ENCODE assay signal across 1 cellular context in the genomic region with DNA sequence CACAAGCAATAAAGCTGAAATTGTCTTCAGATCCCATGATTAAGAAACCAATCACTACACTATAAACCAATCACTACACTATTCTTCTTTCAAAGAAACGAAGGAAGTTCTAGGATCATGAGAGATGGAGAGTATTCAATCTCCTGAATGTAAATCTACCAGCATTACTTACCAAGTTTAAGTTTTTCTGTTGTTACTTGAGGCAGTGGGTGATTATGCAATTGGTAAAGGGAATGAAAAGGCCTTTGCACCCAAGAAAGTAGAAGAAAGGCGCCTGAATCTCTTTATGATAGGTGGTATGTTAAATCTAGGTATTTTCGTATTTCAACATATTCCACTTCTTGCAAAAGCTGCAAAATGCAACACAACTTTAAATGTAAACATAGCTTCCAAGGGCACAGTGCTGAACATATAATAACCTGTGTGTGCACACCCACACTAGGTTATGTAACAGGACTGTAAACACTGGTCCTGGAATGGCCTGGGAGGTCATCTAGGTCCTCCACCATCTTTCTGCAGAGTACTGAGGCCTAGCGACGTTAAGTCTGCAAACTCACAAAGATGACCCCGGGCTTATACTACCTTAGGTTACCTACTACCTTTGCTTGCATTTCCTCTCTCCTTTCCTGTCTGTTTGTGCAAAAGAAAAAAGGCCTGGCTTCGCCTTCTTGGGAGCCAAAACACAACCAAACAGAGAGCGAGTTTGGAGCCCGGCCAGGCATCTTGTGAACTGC.
TF ChIP-seq lines count a peak whose summit lies in the region.

No MANE protein-coding gene starts in this region.

TF ChIP-seq in HepG2, 621 proteins besides CTCF, POLR2A, EP300 and RAD21 (continued from another document and continues in another):
- TF ChIP-seq, protein P1, sequence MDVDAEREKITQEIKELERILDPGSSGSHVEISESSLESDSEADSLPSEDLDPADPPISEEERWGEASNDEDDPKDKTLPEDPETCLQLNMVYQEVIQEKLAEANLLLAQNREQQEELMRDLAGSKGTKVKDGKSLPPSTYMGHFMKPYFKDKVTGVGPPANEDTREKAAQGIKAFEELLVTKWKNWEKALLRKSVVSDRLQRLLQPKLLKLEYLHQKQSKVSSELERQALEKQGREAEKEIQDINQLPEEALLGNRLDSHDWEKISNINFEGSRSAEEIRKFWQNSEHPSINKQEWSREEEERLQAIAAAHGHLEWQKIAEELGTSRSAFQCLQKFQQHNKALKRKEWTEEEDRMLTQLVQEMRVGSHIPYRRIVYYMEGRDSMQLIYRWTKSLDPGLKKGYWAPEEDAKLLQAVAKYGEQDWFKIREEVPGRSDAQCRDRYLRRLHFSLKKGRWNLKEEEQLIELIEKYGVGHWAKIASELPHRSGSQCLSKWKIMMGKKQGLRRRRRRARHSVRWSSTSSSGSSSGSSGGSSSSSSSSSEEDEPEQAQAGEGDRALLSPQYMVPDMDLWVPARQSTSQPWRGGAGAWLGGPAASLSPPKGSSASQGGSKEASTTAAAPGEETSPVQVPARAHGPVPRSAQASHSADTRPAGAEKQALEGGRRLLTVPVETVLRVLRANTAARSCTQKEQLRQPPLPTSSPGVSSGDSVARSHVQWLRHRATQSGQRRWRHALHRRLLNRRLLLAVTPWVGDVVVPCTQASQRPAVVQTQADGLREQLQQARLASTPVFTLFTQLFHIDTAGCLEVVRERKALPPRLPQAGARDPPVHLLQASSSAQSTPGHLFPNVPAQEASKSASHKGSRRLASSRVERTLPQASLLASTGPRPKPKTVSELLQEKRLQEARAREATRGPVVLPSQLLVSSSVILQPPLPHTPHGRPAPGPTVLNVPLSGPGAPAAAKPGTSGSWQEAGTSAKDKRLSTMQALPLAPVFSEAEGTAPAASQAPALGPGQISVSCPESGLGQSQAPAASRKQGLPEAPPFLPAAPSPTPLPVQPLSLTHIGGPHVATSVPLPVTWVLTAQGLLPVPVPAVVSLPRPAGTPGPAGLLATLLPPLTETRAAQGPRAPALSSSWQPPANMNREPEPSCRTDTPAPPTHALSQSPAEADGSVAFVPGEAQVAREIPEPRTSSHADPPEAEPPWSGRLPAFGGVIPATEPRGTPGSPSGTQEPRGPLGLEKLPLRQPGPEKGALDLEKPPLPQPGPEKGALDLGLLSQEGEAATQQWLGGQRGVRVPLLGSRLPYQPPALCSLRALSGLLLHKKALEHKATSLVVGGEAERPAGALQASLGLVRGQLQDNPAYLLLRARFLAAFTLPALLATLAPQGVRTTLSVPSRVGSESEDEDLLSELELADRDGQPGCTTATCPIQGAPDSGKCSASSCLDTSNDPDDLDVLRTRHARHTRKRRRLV (CRISPR knock-in tag; IDR thresholded peaks at IDR 0.05), result peak; percentile 69; the same call in 1 of the 2 replicates
- TF ChIP-seq KLF15 (CRISPR knock-in tag; IDR thresholded peaks at IDR 0.05; ENCODE audit: borderline replicate concordance) (no peak), SKIL (CRISPR knock-in tag; IDR thresholded peaks at IDR 0.05; ENCODE audit: borderline replicate concordance) (peak; percentile 80), MLX (CRISPR knock-in tag; IDR thresholded peaks at IDR 0.05) (peak; percentile 61; the same call in 1 of the 2 replicates), ZBTB26 (CRISPR knock-in tag; IDR thresholded peaks at IDR 0.05; ENCODE audit: borderline replicate concordance) (no peak), JDP2 (CRISPR knock-in tag; IDR thresholded peaks at IDR 0.05; ENCODE audit: borderline replicate concordance) (no peak), CEBPB (IDR thresholded peaks at IDR 0.05; ENCODE audit: borderline replicate concordance, low read depth, low read length) (peak; percentile 89), SP5 (CRISPR knock-in tag; IDR thresholded peaks at IDR 0.05; ENCODE audit: borderline replicate concordance, low read depth) (0 out of 2 replicates have a peak, but pooled peaks have one; percentile 43), HDAC6 (IDR thresholded peaks at IDR 0.05; ENCODE audit: low read depth, low read length) (no peak), ZNF570 (CRISPR knock-in tag; IDR thresholded peaks at IDR 0.05; ENCODE audit: borderline replicate concordance) (no peak), ARHGAP35 (CRISPR knock-in tag; IDR thresholded peaks at IDR 0.05; ENCODE audit: borderline replicate concordance) (no peak), ZNF234 (CRISPR knock-in tag; conservative IDR thresholded peaks at IDR 0.05) (no peak), ZIK1 (CRISPR knock-in tag; IDR thresholded peaks at IDR 0.05; ENCODE audit: borderline replicate concordance, low read depth) (no peak), SAP130 (CRISPR knock-in tag; IDR thresholded peaks at IDR 0.05; ENCODE audit: low read depth) (peak; percentile 84), SIN3A (IDR thresholded peaks at IDR 0.05; ENCODE audit: borderline replicate concordance, low read depth, low read length) (0 out of 2 replicates have a peak, but pooled peaks have one; percentile 48), ZNF430 (CRISPR knock-in tag; IDR thresholded peaks at IDR 0.05) (peak; percentile 89), STAT6 (CRISPR knock-in tag; IDR thresholded peaks at IDR 0.05; ENCODE audit: borderline replicate concordance) (no peak), ZNF7 (CRISPR knock-in tag; IDR thresholded peaks at IDR 0.05) (peak; percentile 53; the same call in 1 of the 2 replicates), PAX8 (CRISPR knock-in tag; IDR thresholded peaks at IDR 0.05; ENCODE audit: borderline replicate concordance) (no peak), MXD4 (CRISPR knock-in tag; IDR thresholded peaks at IDR 0.05) (no peak; the same call in none of the 2 replicates), TOE1 (CRISPR knock-in tag; IDR thresholded peaks at IDR 0.05) (0 out of 2 replicates have a peak, but pooled peaks have one; percentile 39), ZNF652 (CRISPR knock-in tag; IDR thresholded peaks at IDR 0.05; ENCODE audit: borderline replicate concordance, low read depth) (peak; percentile 33; the same call in 1 of the 2 replicates), MZF1 (CRISPR knock-in tag; IDR thresholded peaks at IDR 0.05; ENCODE audit: borderline replicate concordance) (no peak), ATRX (CRISPR knock-in tag; IDR thresholded peaks at IDR 0.05; ENCODE audit: borderline replicate concordance) (no peak), SALL2 (CRISPR knock-in tag; IDR thresholded peaks at IDR 0.05) (no peak)
- TF ChIP-seq, protein P2, sequence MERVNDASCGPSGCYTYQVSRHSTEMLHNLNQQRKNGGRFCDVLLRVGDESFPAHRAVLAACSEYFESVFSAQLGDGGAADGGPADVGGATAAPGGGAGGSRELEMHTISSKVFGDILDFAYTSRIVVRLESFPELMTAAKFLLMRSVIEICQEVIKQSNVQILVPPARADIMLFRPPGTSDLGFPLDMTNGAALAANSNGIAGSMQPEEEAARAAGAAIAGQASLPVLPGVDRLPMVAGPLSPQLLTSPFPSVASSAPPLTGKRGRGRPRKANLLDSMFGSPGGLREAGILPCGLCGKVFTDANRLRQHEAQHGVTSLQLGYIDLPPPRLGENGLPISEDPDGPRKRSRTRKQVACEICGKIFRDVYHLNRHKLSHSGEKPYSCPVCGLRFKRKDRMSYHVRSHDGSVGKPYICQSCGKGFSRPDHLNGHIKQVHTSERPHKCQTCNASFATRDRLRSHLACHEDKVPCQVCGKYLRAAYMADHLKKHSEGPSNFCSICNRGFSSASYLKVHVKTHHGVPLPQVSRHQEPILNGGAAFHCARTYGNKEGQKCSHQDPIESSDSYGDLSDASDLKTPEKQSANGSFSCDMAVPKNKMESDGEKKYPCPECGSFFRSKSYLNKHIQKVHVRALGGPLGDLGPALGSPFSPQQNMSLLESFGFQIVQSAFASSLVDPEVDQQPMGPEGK (CRISPR knock-in tag; IDR thresholded peaks at IDR 0.05), result peak; percentile 73; the same call in 1 of the 2 replicates
- TF ChIP-seq, protein P3, sequence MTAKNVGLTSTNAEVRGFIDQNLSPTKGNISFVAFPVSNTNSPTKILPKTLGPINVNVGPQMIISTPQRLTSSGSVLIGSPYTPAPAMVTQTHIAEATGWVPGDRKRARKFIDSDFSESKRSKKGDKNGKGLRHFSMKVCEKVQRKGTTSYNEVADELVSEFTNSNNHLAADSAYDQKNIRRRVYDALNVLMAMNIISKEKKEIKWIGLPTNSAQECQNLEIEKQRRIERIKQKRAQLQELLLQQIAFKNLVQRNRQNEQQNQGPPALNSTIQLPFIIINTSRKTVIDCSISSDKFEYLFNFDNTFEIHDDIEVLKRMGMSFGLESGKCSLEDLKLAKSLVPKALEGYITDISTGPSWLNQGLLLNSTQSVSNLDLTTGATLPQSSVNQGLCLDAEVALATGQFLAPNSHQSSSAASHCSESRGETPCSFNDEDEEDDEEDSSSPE (CRISPR knock-in tag; IDR thresholded peaks at IDR 0.05), result no peak; the same call in 1 of the 2 replicates
- TF ChIP-seq, protein P4, sequence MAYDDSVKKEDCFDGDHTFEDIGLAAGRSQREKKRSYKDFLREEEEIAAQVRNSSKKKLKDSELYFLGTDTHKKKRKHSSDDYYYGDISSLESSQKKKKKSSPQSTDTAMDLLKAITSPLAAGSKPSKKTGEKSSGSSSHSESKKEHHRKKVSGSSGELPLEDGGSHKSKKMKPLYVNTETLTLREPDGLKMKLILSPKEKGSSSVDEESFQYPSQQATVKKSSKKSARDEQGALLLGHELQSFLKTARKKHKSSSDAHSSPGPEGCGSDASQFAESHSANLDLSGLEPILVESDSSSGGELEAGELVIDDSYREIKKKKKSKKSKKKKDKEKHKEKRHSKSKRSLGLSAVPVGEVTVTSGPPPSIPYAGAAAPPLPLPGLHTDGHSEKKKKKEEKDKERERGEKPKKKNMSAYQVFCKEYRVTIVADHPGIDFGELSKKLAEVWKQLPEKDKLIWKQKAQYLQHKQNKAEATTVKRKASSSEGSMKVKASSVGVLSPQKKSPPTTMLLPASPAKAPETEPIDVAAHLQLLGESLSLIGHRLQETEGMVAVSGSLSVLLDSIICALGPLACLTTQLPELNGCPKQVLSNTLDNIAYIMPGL (CRISPR knock-in tag; IDR thresholded peaks at IDR 0.05; ENCODE audit: borderline replicate concordance in 1 of 2, low read depth in 1 of 2), result peak in 1 of 2 experiments; percentile 61; a peak in 3 of 4 replicates
- TF ChIP-seq, protein P5, sequence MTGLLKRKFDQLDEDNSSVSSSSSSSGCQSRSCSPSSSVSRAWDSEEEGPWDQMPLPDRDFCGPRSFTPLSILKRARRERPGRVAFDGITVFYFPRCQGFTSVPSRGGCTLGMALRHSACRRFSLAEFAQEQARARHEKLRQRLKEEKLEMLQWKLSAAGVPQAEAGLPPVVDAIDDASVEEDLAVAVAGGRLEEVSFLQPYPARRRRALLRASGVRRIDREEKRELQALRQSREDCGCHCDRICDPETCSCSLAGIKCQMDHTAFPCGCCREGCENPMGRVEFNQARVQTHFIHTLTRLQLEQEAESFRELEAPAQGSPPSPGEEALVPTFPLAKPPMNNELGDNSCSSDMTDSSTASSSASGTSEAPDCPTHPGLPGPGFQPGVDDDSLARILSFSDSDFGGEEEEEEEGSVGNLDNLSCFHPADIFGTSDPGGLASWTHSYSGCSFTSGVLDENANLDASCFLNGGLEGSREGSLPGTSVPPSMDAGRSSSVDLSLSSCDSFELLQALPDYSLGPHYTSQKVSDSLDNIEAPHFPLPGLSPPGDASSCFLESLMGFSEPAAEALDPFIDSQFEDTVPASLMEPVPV (CRISPR knock-in tag; IDR thresholded peaks at IDR 0.05), result 0 out of 2 replicates have a peak, but pooled peaks have one; percentile 1
